17 cellular contexts compared by ENCODE assay signal in genomic region chr7:142280263-142280662, GRCh38. TPM values are rescaled to one million over a fixed set of nuclear protein-coding genes. Genes with fewer than 3 reads are reported as not detected.
DNase-seq lines count a peak whose midpoint lies in the region; ATAC-seq lines count a peak whose summit lies in the region.
"Had no signal": no experiment of that assay in that cellular context is flagged by ENCODE, and none has a peak within 500 bp of the region (broad histone marks: within the 10 kb centered on the region; RNA-seq: fewer than 3 reads in every experiment).

No MANE protein-coding gene starts in this region.

- H3K27ac Mint-ChIP-seq in activated T-helper 17 cell treated with anti-CD3 and anti-CD28 coated beads, Interleukin-2, amount 50 U/mL, for 72 hours = no peak overlapping the region
- no peak overlapping the region for H3K27ac Mint-ChIP-seq in stimulated activated effector memory CD8-positive, alpha-beta T cell treated with anti-CD3 and anti-CD28 coated beads, Interleukin-12 subunit alpha, Interleukin-12 subunit beta, amount 100 ng/mL, for 72 hours
- H3K27ac Mint-ChIP-seq: B cell; CD8-positive, alpha-beta T cell had no signal

- H3K9me3 Mint-ChIP-seq in activated T-helper 17 cell treated with anti-CD3 and anti-CD28 coated beads, Interleukin-2, amount 50 U/mL, for 72 hours = peaks cover 6% of the 10 kb centered on the region
- H3K9me3 Mint-ChIP-seq in stimulated activated effector memory CD8-positive, alpha-beta T cell treated with anti-CD3 and anti-CD28 coated beads, Interleukin-12 subunit alpha, Interleukin-12 subunit beta, amount 100 ng/mL, for 72 hours = peaks cover 8% of the 10 kb centered on the region

- H3K4me1 Mint-ChIP-seq in activated T-helper 17 cell treated with anti-CD3 and anti-CD28 coated beads, Interleukin-2, amount 50 U/mL, for 72 hours = peaks cover 5% of the 10 kb centered on the region
- no peaks in the 10 kb centered on the region for H3K4me1 Mint-ChIP-seq in stimulated activated effector memory CD8-positive, alpha-beta T cell treated with anti-CD3 and anti-CD28 coated beads, Interleukin-12 subunit alpha, Interleukin-12 subunit beta, amount 100 ng/mL, for 72 hours
- H3K4me1 Mint-ChIP-seq: B cell had no signal

- intact Hi-C loops in left colon (cut with DNase I, micrococcal nuclease) = no loop called here

- no peak overlapping the region for H3K4me3 Mint-ChIP-seq in activated T-helper 17 cell treated with anti-CD3 and anti-CD28 coated beads, Interleukin-2, amount 50 U/mL, for 72 hours
- H3K4me3 Mint-ChIP-seq in stimulated activated effector memory CD8-positive, alpha-beta T cell treated with anti-CD3 and anti-CD28 coated beads, Interleukin-12 subunit alpha, Interleukin-12 subunit beta, amount 100 ng/mL, for 72 hours = no peak overlapping the region
- H3K4me3 Mint-ChIP-seq: B cell; CD8-positive, alpha-beta T cell had no signal

- H3K36me3 Mint-ChIP-seq in activated T-helper 17 cell treated with anti-CD3 and anti-CD28 coated beads, Interleukin-2, amount 50 U/mL, for 72 hours (ENCODE audit: low read depth) = no peaks in the 10 kb centered on the region
- no peaks in the 10 kb centered on the region for H3K36me3 Mint-ChIP-seq in stimulated activated effector memory CD8-positive, alpha-beta T cell treated with anti-CD3 and anti-CD28 coated beads, Interleukin-12 subunit alpha, Interleukin-12 subunit beta, amount 100 ng/mL, for 72 hours
- H3K36me3 Mint-ChIP-seq: CD8-positive, alpha-beta T cell had no signal

- peaks cover 59% of the 10 kb centered on the region for H3K27me3 Mint-ChIP-seq in activated T-helper 17 cell treated with anti-CD3 and anti-CD28 coated beads, Interleukin-2, amount 50 U/mL, for 72 hours

- peak; percentile 48 for ATAC-seq in activated T-helper 17 cell treated with anti-CD3 and anti-CD28 coated beads, Interleukin-2, amount 50 U/mL, for 72 hours (replicated peaks)
- ATAC-seq in stimulated activated effector memory CD8-positive, alpha-beta T cell treated with anti-CD3 and anti-CD28 coated beads, Interleukin-12 subunit alpha, Interleukin-12 subunit beta, amount 100 ng/mL, for 72 hours = peak; percentile 46
- ATAC-seq in left colon = no peak
- ATAC-seq: CD8-positive, alpha-beta T cell; GM12878 had no signal

- DNase-seq in Daoy (ENCODE audit: low read depth) (peak; percentile 28), LoVo (ENCODE audit: low spot score) (peak; percentile 33), left colon (no peak), RPMI8226 (no peak)
- DNase-seq in stimulated activated effector memory CD8-positive, alpha-beta T cell treated with anti-CD3 and anti-CD28 coated beads, Interleukin-12 subunit alpha, Interleukin-12 subunit beta, amount 100 ng/mL, for 72 hours (ENCODE audit: low spot score in 2 of 2) = no peak
- DNase-seq: Calu3; CD8-positive, alpha-beta T cell; DMS79 treated with DMSO at 0.1 percent for 48 hours; EL; GM23248 had no signal

RNA-seq across cellular contexts. Expression of gene PRSS58, which starts 22.4 kb away (rescaled TPM):
- not detected in 2 replicates for total RNA-seq in Daoy (2014; rRNA removed; shearing (Covaris generic))
- total RNA-seq in activated T-helper 17 cell treated with anti-CD3 and anti-CD28 coated beads, Interleukin-2, amount 50 U/mL, for 72 hours = not detected
- total RNA-seq in left colon = not detected
- total RNA-seq: A172; B cell; Calu3; CD8-positive, alpha-beta T cell; G401; GM12878; GM23248; H4; HT1080 had no signal

Comparison
In these comparisons a context has a peak if more than half of its experiments do, and no peak if none do; other contexts are left out.
1. DNase-seq: peak in Daoy (single experiment) and LoVo (single experiment); none in stimulated activated effector memory CD8-positive, alpha-beta T cell treated with anti-CD3 and anti-CD28 coated beads, Interleukin-12 subunit alpha, Interleukin-12 subunit beta, amount 100 ng/mL, for 72 hours (0 of 2), left colon (0 of 2) and RPMI8226 (single experiment).